22 cellular contexts compared by ENCODE assay signal in genomic region chr5:113215401-113216060, GRCh38.
DNase-seq lines count a peak whose midpoint lies in the region; ATAC-seq, FAIRE-seq and TF ChIP-seq lines count a peak whose summit lies in the region.
"Had no signal": no experiment of that assay in that cellular context is flagged by ENCODE, and none has a peak within 500 bp of the region (broad histone marks: within the 10 kb centered on the region; RNA-seq: fewer than 3 reads in every experiment).

No MANE protein-coding gene starts in this region.

- no peaks in the 10 kb centered on the region for H3K36me3 ChIP-seq in RWPE2 (ENCODE audit: low read depth)

- intact Hi-C loops in activated naive CD4-positive, alpha-beta T cell treated with anti-CD3 and anti-CD28 coated beads for 36 hours (cut with micrococcal nuclease) = no loop called here

- H3K27ac ChIP-seq in RWPE2 (ENCODE audit: poor library complexity, severe bottlenecking) = no peak overlapping the region
- H3K27ac ChIP-seq: SK-N-MC had no signal

- H3K27me3 Mint-ChIP-seq in activated naive CD4-positive, alpha-beta T cell treated with anti-CD3 and anti-CD28 coated beads for 36 hours (ENCODE audit: low read depth) = no peaks in the 10 kb centered on the region
- H3K27me3 Mint-ChIP-seq: activated CD4-positive, alpha-beta memory T cell treated with anti-CD3 and anti-CD28 coated beads, Interleukin-2, amount 10 ng/mL, durations not matched to agents 7 days and 5 days; stimulated activated naive B cell treated with anti-CD40 and anti-IgM and Interleukin-4, amounts not matched to agents 10 μg/mL and 1 μg/mL and 100 μg/mL, for 72 hours had no signal

- peaks cover 29% of the 10 kb centered on the region for H3K4me1 ChIP-seq in RWPE2 (ENCODE audit: insufficient read depth, poor library complexity, severe bottlenecking)

- ATAC-seq in RWPE2 (ENCODE audit: low read depth) = peak; percentile 60; the same call in 2 of the 3 replicates
- ATAC-seq: naive thymus-derived CD4-positive, alpha-beta T cell had no signal

- peak; percentile 42 for DNase-seq in HCEC 1CT
- DNase-seq in RWPE2 (ENCODE audit: low spot score) = no peak
- peak; percentile 39 for DNase-seq in glomerular visceral epithelial cell (ENCODE audit: extremely low spot score)
- DNase-seq in urothelium cell line (ENCODE audit: low spot score) = peak; percentile 40
- DNase-seq in NOMO-1 treated with DMSO at 0.1 percent for 48 hours (lab: John Stamatoyannopoulos, UW; ENCODE audit: unreplicated experiment) = no peak
- DNase-seq in NCI-H2107 (lab: John Stamatoyannopoulos, UW) = no peak
- DNase-seq in activated naive CD4-positive, alpha-beta T cell treated with anti-CD3 and anti-CD28 coated beads for 36 hours = no peak
- DNase-seq: activated CD4-positive, alpha-beta memory T cell treated with anti-CD3 and anti-CD28 coated beads, Interleukin-2, amount 10 ng/mL, durations not matched to agents 7 days and 5 days; activated CD4-positive, CD25-positive, alpha-beta regulatory T cell; activated gamma-delta T cell treated with Interleukin-2 at 50 U/mL for 16 hours; activated T-cell treated with anti-CD3 and anti-CD28 coated beads for 4 hours; amniotic stem cell; COR-L47; DND-41; naive thymus-derived CD4-positive, alpha-beta T cell; NCI-H774; stimulated activated CD4-positive, alpha-beta T cell treated with anti-CD3 and anti-CD28 coated beads, Interleukin-2, amount 100 ng/mL, for 24 hours; stimulated activated naive B cell treated with anti-CD40 and anti-IgM and Interleukin-4, amounts not matched to agents 10 μg/mL and 1 μg/mL and 100 μg/mL, for 72 hours had no signal

- FAIRE-seq in urothelium cell line (lab: Jason Lieb, UNC) = no peak
- FAIRE-seq: frontal cortex had no signal

- no peaks in the 10 kb centered on the region for H3K36me3 Mint-ChIP-seq in activated naive CD4-positive, alpha-beta T cell treated with anti-CD3 and anti-CD28 coated beads for 36 hours (ENCODE audit: low read depth)
- H3K36me3 Mint-ChIP-seq: memory B cell; stimulated activated naive B cell treated with anti-CD40 and anti-IgM and Interleukin-4, amounts not matched to agents 10 μg/mL and 1 μg/mL and 100 μg/mL, for 72 hours had no signal

- H3K4me3 Mint-ChIP-seq in activated naive CD4-positive, alpha-beta T cell treated with anti-CD3 and anti-CD28 coated beads for 36 hours = no peak overlapping the region
- H3K4me3 Mint-ChIP-seq: activated CD4-positive, alpha-beta memory T cell treated with anti-CD3 and anti-CD28 coated beads, Interleukin-2, amount 10 ng/mL, durations not matched to agents 7 days and 5 days; memory B cell; naive thymus-derived CD4-positive, alpha-beta T cell; stimulated activated naive B cell treated with anti-CD40 and anti-IgM and Interleukin-4, amounts not matched to agents 10 μg/mL and 1 μg/mL and 100 μg/mL, for 72 hours; T-helper 2 cell treated with Interferon-gamma antibody and Interleukin-4, amounts not matched to agents 5 μg/mL and 100 μg/mL, for 36 hours had no signal

- H3K9me3 ChIP-seq in RWPE2 (ENCODE audit: severe bottlenecking) = no peaks in the 10 kb centered on the region

- H3K27ac Mint-ChIP-seq in activated naive CD4-positive, alpha-beta T cell treated with anti-CD3 and anti-CD28 coated beads for 36 hours = no peak overlapping the region
- H3K27ac Mint-ChIP-seq: activated CD4-positive, alpha-beta memory T cell treated with anti-CD3 and anti-CD28 coated beads, Interleukin-2, amount 10 ng/mL, durations not matched to agents 7 days and 5 days; memory B cell; naive thymus-derived CD4-positive, alpha-beta T cell; stimulated activated naive B cell treated with anti-CD40 and anti-IgM and Interleukin-4, amounts not matched to agents 10 μg/mL and 1 μg/mL and 100 μg/mL, for 72 hours; T-helper 2 cell treated with Interferon-gamma antibody and Interleukin-4, amounts not matched to agents 5 μg/mL and 100 μg/mL, for 36 hours had no signal

- no peaks in the 10 kb centered on the region for H3K27me3 ChIP-seq in RWPE2 (ENCODE audit: insufficient read depth, poor library complexity, severe bottlenecking)

- no peak for TF ChIP-seq CTCF in RWPE2 (IDR thresholded peaks at IDR 0.05; ENCODE audit: poor library complexity, severe bottlenecking)

- H3K4me3 ChIP-seq in RWPE2 (ENCODE audit: severe bottlenecking) = no peak overlapping the region
- H3K4me3 ChIP-seq: SK-N-MC had no signal

- CTCF ChIA-PET in activated naive CD4-positive, alpha-beta T cell treated with anti-CD3 and anti-CD28 coated beads for 36 hours (lab: Charles Lee) = interaction anchor here (0.7 kb wide), 1 partner anchor 162 kb away, joined by 3 read pairs; no protein-coding TSS in a partner anchor

- no peaks in the 10 kb centered on the region for H3K4me1 Mint-ChIP-seq in activated naive CD4-positive, alpha-beta T cell treated with anti-CD3 and anti-CD28 coated beads for 36 hours (ENCODE audit: low read depth)
- H3K4me1 Mint-ChIP-seq: activated CD4-positive, alpha-beta memory T cell treated with anti-CD3 and anti-CD28 coated beads, Interleukin-2, amount 10 ng/mL, durations not matched to agents 7 days and 5 days; memory B cell; stimulated activated naive B cell treated with anti-CD40 and anti-IgM and Interleukin-4, amounts not matched to agents 10 μg/mL and 1 μg/mL and 100 μg/mL, for 72 hours had no signal

- H3K9me3 Mint-ChIP-seq in activated naive CD4-positive, alpha-beta T cell treated with anti-CD3 and anti-CD28 coated beads for 36 hours = no peaks in the 10 kb centered on the region
- H3K9me3 Mint-ChIP-seq: activated CD4-positive, alpha-beta memory T cell treated with anti-CD3 and anti-CD28 coated beads, Interleukin-2, amount 10 ng/mL, durations not matched to agents 7 days and 5 days; memory B cell; naive thymus-derived CD4-positive, alpha-beta T cell; stimulated activated naive B cell treated with anti-CD40 and anti-IgM and Interleukin-4, amounts not matched to agents 10 μg/mL and 1 μg/mL and 100 μg/mL, for 72 hours; T-helper 2 cell treated with Interferon-gamma antibody and Interleukin-4, amounts not matched to agents 5 μg/mL and 100 μg/mL, for 36 hours had no signal

Comparison
In these comparisons a context has a peak if more than half of its experiments do, and no peak if none do; other contexts are left out.
1. DNase-seq: peak in HCEC 1CT (single experiment), glomerular visceral epithelial cell (single experiment) and urothelium cell line (single experiment); none in RWPE2 (single experiment), NOMO-1 treated with DMSO at 0.1 percent for 48 hours (single experiment), NCI-H2107 (single experiment) and activated naive CD4-positive, alpha-beta T cell treated with anti-CD3 and anti-CD28 coated beads for 36 hours (single experiment).